Comparison of ENCODE assay signal across 7 cellular contexts in the genomic region with DNA sequence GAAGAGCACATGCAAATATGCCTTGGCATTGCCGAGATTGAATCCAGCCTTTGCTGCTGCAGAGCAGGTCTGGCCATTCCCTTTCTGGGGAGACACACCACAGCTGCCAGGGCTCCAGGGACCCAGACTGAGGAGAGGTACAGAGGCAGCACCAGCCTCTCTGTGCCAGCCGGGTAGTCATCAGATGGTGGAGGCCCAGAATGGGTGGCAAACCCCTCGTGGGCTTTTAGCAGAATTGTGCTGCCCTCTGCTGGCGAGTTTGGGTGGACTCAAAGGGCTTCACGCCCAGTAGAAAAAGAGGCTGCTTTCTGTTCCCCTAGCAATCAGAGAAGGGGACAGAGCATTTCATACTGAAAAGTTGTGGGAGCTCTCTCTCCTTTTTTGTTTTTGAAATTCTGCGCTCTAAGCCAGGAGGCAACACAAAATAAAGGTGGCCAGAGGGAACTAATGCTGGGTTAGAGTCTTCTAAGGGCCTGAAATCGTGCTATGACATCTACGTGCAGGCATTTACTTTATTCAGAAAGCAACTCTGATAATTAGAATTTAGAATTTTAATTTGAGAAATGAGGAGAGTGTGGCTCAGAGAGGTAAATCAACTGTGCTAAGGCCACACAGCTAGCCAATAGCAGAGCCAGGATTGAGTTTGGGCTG.
A peak's percentile ranks its signal among the peaks of the same experiment; 100 is the strongest.
DNase-seq lines count a peak whose midpoint lies in the region; ATAC-seq, FAIRE-seq and TF ChIP-seq lines count a peak whose summit lies in the region.

No MANE protein-coding gene starts in this region.

- H3K27ac Mint-ChIP-seq in memory B cell = no peak overlapping the region

- no peak overlapping the region for H3K4me3 Mint-ChIP-seq in memory B cell

- no peaks in the 10 kb centered on the region for H3K36me3 Mint-ChIP-seq in memory B cell

- peaks cover 4% of the 10 kb centered on the region for H3K27me3 Mint-ChIP-seq in memory B cell

- FAIRE-seq in GM12891 (lab: Jason Lieb, UNC) = peak; percentile 75

- TF ChIP-seq POLR2A in GM12891 (IDR thresholded peaks at IDR 0.05; ENCODE audit: low read depth, low read length) = no peak

- DNase-seq in GM12891 (ENCODE audit: insufficient read length, low spot score) (peak; percentile 43), NCI-H446 treated with DMSO at 0.1 percent for 48 hours (lab: John Stamatoyannopoulos, UW) (peak; percentile 60), ecto neural progenitor cell (ENCODE audit: low spot score) (peak; percentile 87), memory B cell (ENCODE audit: low spot score in 2 of 2) (peak; percentile 58 to 72)
- DNase-seq in activated CD4-positive, alpha-beta T cell treated with anti-CD3 and anti-CD28 coated beads, Interleukin-2, amount 50 U/mL, for 24 hours (ENCODE audit: low read depth in 1 of 2, low spot score in 1 of 2) = peak; percentile 49 to 67
- DNase-seq in stimulated activated CD8-positive, alpha-beta memory T cell treated with anti-CD3 and anti-CD28 coated beads, Interleukin-15, amount 100 ng/mL, for 48 hours (ENCODE audit: low read depth in 2 of 2) = peak; percentile 43 to 54

- no peaks in the 10 kb centered on the region for H3K9me3 Mint-ChIP-seq in memory B cell

- H3K4me1 Mint-ChIP-seq in memory B cell = peaks cover 4% of the 10 kb centered on the region

- peak; percentile 56 for ATAC-seq in HG03175 (IDR thresholded peaks at IDR 0.05; ENCODE audit: unreplicated experiment)
- ATAC-seq in memory B cell (ENCODE audit: low read depth) = peak; percentile 81

TF ChIP-seq in GM12891, 5 proteins besides CTCF, POLR2A, EP300 and RAD21:
- TF ChIP-seq POU2F2 (IDR thresholded peaks at IDR 0.05; ENCODE audit: low read depth, low read length) = no peak

Comparison
In these comparisons a context has a peak if more than half of its experiments do, and no peak if none do; other contexts are left out.
1. Peak in every context shown above with its lines: DNase-seq and ATAC-seq.